29 cellular contexts compared by ENCODE assay signal in the genomic region with DNA sequence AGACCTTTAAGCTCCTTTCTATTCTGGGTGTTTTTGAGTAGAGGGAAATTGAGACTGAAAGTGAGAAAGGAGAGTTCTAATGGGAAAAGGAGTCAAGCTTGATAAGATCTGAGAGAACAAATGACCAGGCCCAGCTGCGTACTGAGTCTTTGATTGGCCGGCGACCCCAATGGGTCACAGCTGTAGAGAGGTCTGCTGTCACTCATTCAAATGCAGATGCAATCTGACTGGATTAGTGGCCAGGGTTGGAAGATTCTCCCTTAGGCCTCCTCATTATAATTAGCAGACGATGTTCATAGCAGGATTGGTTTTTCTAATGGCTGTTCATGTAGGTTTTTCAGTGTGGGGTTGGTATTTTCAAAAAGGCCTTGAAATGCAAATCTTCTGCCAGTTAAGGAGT.
"Had no signal": no experiment of that assay in that cellular context is flagged by ENCODE, and none has a peak within 500 bp of the region (broad histone marks: within the 10 kb centered on the region; RNA-seq: fewer than 3 reads in every experiment).

No MANE protein-coding gene starts in this region.

- H3K27me3 ChIP-seq: ascending aorta, body of pancreas, MG63, SJSA1 had no signal

- H3K4me1 ChIP-seq: ascending aorta, body of pancreas, SJSA1 had no signal

- H3K27ac ChIP-seq: ascending aorta, body of pancreas, SJSA1, WERI-Rb-1 had no signal

- H3K4me1 Mint-ChIP-seq: activated CD4-positive, alpha-beta T cell treated with anti-CD3 and anti-CD28 coated beads, Interleukin-2, amount 10 ng/mL, durations not matched to agents 24 days and 14 days; activated CD8-positive, alpha-beta memory T cell treated with anti-CD3 and anti-CD28 coated beads, Interleukin-2, amount 10 ng/mL, durations not matched to agents 7 days and 5 days; activated naive CD4-positive, alpha-beta T cell treated with anti-CD3 and anti-CD28 coated beads, Interleukin-2, amount 50 U/mL, for 24 hours had no signal

- H3K4me3 ChIP-seq: ascending aorta, body of pancreas, MG63, SJSA1 had no signal

- H3K4me3 Mint-ChIP-seq: activated CD4-positive, alpha-beta T cell treated with anti-CD3 and anti-CD28 coated beads, Interleukin-2, amount 10 ng/mL, durations not matched to agents 24 days and 14 days; activated CD8-positive, alpha-beta memory T cell treated with anti-CD3 and anti-CD28 coated beads, Interleukin-2, amount 10 ng/mL, durations not matched to agents 7 days and 5 days; activated naive CD4-positive, alpha-beta T cell treated with anti-CD3 and anti-CD28 coated beads, Interleukin-2, amount 50 U/mL, for 24 hours; activated T-cell treated with anti-CD3 and anti-CD28 coated beads, Interleukin-2, amount 50 U/mL, for 24 hours; activated T-helper 1 cell treated with anti-CD3 and anti-CD28 coated beads, Interleukin-12 subunit alpha, Interleukin-12 subunit beta, Interleukin-2, Interleukin-4 antibody, amounts not matched to agents 30 ng/mL and 10 ng/mL and 1 ng/mL, durations not matched to agents 14 hours and 24 hours and 36 hours had no signal

- H3K9me3 Mint-ChIP-seq: activated CD4-positive, alpha-beta T cell treated with anti-CD3 and anti-CD28 coated beads, Interleukin-2, amount 10 ng/mL, durations not matched to agents 24 days and 14 days; activated naive CD4-positive, alpha-beta T cell treated with anti-CD3 and anti-CD28 coated beads, Interleukin-2, amount 50 U/mL, for 24 hours; activated T-cell treated with anti-CD3 and anti-CD28 coated beads, Interleukin-2, amount 50 U/mL, for 24 hours; activated T-helper 1 cell treated with anti-CD3 and anti-CD28 coated beads, Interleukin-12 subunit alpha, Interleukin-12 subunit beta, Interleukin-2, Interleukin-4 antibody, amounts not matched to agents 30 ng/mL and 10 ng/mL and 1 ng/mL, durations not matched to agents 14 hours and 24 hours and 36 hours had no signal

- H3K27me3 Mint-ChIP-seq: activated T-cell treated with anti-CD3 and anti-CD28 coated beads, Interleukin-2, amount 50 U/mL, for 24 hours had no signal

- ATAC-seq: activated CD8-positive, alpha-beta memory T cell treated with anti-CD3 and anti-CD28 coated beads, Interleukin-2, amount 10 ng/mL, durations not matched to agents 7 days and 5 days; body of pancreas; PC-3 had no signal

- DNase-seq: activated CD4-positive, alpha-beta T cell treated with anti-CD3 and anti-CD28 coated beads for 1 hour; activated CD4-positive, alpha-beta T cell treated with anti-CD3 and anti-CD28 coated beads, Interleukin-2, amount 10 ng/mL, durations not matched to agents 24 days and 14 days; activated CD4-positive, alpha-beta T cell treated with anti-CD3 and anti-CD28 coated beads, Interleukin-2, amount 50 U/mL, for 48 hours; activated CD8-positive, alpha-beta memory T cell treated with anti-CD3 and anti-CD28 coated beads, Interleukin-2, amount 10 ng/mL, durations not matched to agents 7 days and 5 days; activated effector memory CD4-positive, alpha-beta T cell treated with Interleukin-2 at 50 U/mL for 16 hours; activated naive CD4-positive, alpha-beta T cell; activated T-cell treated with anti-CD3 and anti-CD28 coated beads, Interleukin-2, amount 50 U/mL, for 24 hours; amniotic stem cell; body of pancreas; central memory CD4-positive, alpha-beta T cell; MG63; MV-4-11; NCI-H1092 treated with DMSO at 0.1 percent for 48 hours; NCI-H1417 treated with DMSO at 0.1 percent for 48 hours; NCI-H1694; NCI-H2029; NCI-H345; NCI-H510A; NCI-H526 treated with DMSO at 0.1 percent for 48 hours; NCI-H82; NK-92 treated with Interleukin-12 subunit alpha and Interleukin-12 subunit beta, amount 100 ng/mL, for 24 hours; PC-3; SHP77; T-helper 1 cell; WERI-Rb-1 had no signal

- H3K36me3 ChIP-seq: ascending aorta, MG63, SJSA1, WERI-Rb-1 had no signal

- H3K36me3 Mint-ChIP-seq: activated CD8-positive, alpha-beta memory T cell treated with anti-CD3 and anti-CD28 coated beads, Interleukin-2, amount 10 ng/mL, durations not matched to agents 7 days and 5 days; activated naive CD4-positive, alpha-beta T cell treated with anti-CD3 and anti-CD28 coated beads, Interleukin-2, amount 50 U/mL, for 24 hours had no signal

- H3K27ac Mint-ChIP-seq: activated CD4-positive, alpha-beta T cell treated with anti-CD3 and anti-CD28 coated beads, Interleukin-2, amount 10 ng/mL, durations not matched to agents 24 days and 14 days; activated CD8-positive, alpha-beta memory T cell treated with anti-CD3 and anti-CD28 coated beads, Interleukin-2, amount 10 ng/mL, durations not matched to agents 7 days and 5 days; activated naive CD4-positive, alpha-beta T cell treated with anti-CD3 and anti-CD28 coated beads, Interleukin-2, amount 50 U/mL, for 24 hours; activated T-cell treated with anti-CD3 and anti-CD28 coated beads, Interleukin-2, amount 50 U/mL, for 24 hours; activated T-helper 1 cell treated with anti-CD3 and anti-CD28 coated beads, Interleukin-12 subunit alpha, Interleukin-12 subunit beta, Interleukin-2, Interleukin-4 antibody, amounts not matched to agents 30 ng/mL and 10 ng/mL and 1 ng/mL, durations not matched to agents 14 hours and 24 hours and 36 hours had no signal

- H3K9me3 ChIP-seq: ascending aorta, body of pancreas, MG63, SJSA1 had no signal
